Comparison of ENCODE assay signal across 13 cellular contexts in genomic region chr6:33784787-33785186, GRCh38. TPM values are rescaled to one million over a fixed set of nuclear protein-coding genes. Genes with fewer than 3 reads are reported as not detected.
A peak's percentile ranks its signal among the peaks of the same experiment; 100 is the strongest.
DNase-seq lines count a peak whose midpoint lies in the region; ATAC-seq and TF ChIP-seq lines count a peak whose summit lies in the region.
"Had no signal": no experiment of that assay in that cellular context is flagged by ENCODE, and none has a peak within 500 bp of the region (broad histone marks: within the 10 kb centered on the region; RNA-seq: fewer than 3 reads in every experiment).

No MANE protein-coding gene starts in this region.

- peak overlapping the region; percentile 41 for H3K27ac Mint-ChIP-seq in stimulated activated naive CD8-positive, alpha-beta T cell treated with anti-CD3 and anti-CD28 coated beads, Interleukin-15, Interleukin-2, amounts not matched to agents 100 ng/mL and 50 ng/mL, for 24 hours
- no peak overlapping the region for H3K27ac Mint-ChIP-seq in stimulated activated naive CD8-positive, alpha-beta T cell treated with anti-CD3 and anti-CD28 coated beads, Interleukin-15, amount 100 ng/mL, for 72 hours
- H3K27ac Mint-ChIP-seq in brain = peak overlapping the region in 4 of 5 experiments; percentile 62 to 98 (median 94)

- no peak overlapping the region for H3K4me3 Mint-ChIP-seq in stimulated activated naive CD8-positive, alpha-beta T cell treated with anti-CD3 and anti-CD28 coated beads, Interleukin-15, Interleukin-2, amounts not matched to agents 100 ng/mL and 50 ng/mL, for 24 hours
- no peak overlapping the region for H3K4me3 Mint-ChIP-seq in stimulated activated naive CD8-positive, alpha-beta T cell treated with anti-CD3 and anti-CD28 coated beads, Interleukin-15, amount 100 ng/mL, for 72 hours
- H3K4me3 Mint-ChIP-seq in brain = peak overlapping the region in 4 of 5 experiments; percentile 22 to 95 (median 70)

- no peaks in the 10 kb centered on the region for H3K27me3 Mint-ChIP-seq in stimulated activated naive CD8-positive, alpha-beta T cell treated with anti-CD3 and anti-CD28 coated beads, Interleukin-15, Interleukin-2, amounts not matched to agents 100 ng/mL and 50 ng/mL, for 24 hours
- no peaks in the 10 kb centered on the region for H3K27me3 Mint-ChIP-seq in stimulated activated naive CD8-positive, alpha-beta T cell treated with anti-CD3 and anti-CD28 coated beads, Interleukin-15, amount 100 ng/mL, for 72 hours
- peaks cover 4% of the 10 kb centered on the region for H3K27me3 Mint-ChIP-seq in brain

- peaks cover 56% of the 10 kb centered on the region for H3K36me3 Mint-ChIP-seq in stimulated activated naive CD8-positive, alpha-beta T cell treated with anti-CD3 and anti-CD28 coated beads, Interleukin-15, Interleukin-2, amounts not matched to agents 100 ng/mL and 50 ng/mL, for 24 hours (ENCODE audit: low read depth)
- H3K36me3 Mint-ChIP-seq in brain = peaks cover 35% of the 10 kb centered on the region

- no peak for DNase-seq in stimulated activated naive CD8-positive, alpha-beta T cell treated with anti-CD3 and anti-CD28 coated beads, Interleukin-15, amount 100 ng/mL, for 72 hours
- DNase-seq in middle frontal gyrus (ENCODE audit: extremely low spot score, low spot score) (peak; percentile 36), AML-193 (lab: John Stamatoyannopoulos, UW) (no peak), NCI-H2171 treated with DMSO at 0.1 percent for 48 hours (lab: John Stamatoyannopoulos, UW) (no peak), retina (no peak), cerebellar cortex (ENCODE audit: low spot score) (no peak)
- DNase-seq: activated CD4-positive, CD25-positive, alpha-beta regulatory T cell; IMR-90; NCI-H2107; NCI-H82 had no signal

- H3K4me1 Mint-ChIP-seq in stimulated activated naive CD8-positive, alpha-beta T cell treated with anti-CD3 and anti-CD28 coated beads, Interleukin-15, Interleukin-2, amounts not matched to agents 100 ng/mL and 50 ng/mL, for 24 hours (ENCODE audit: low read depth) = peaks cover 50% of the 10 kb centered on the region
- peaks cover 55% of the 10 kb centered on the region for H3K4me1 Mint-ChIP-seq in stimulated activated naive CD8-positive, alpha-beta T cell treated with anti-CD3 and anti-CD28 coated beads, Interleukin-15, amount 100 ng/mL, for 72 hours
- H3K4me1 Mint-ChIP-seq in brain = peaks cover 86% of the 10 kb centered on the region

- ATAC-seq in stimulated activated naive CD8-positive, alpha-beta T cell treated with anti-CD3 and anti-CD28 coated beads, Interleukin-15, amount 100 ng/mL, for 72 hours = no peak

- H3K9me3 Mint-ChIP-seq in stimulated activated naive CD8-positive, alpha-beta T cell treated with anti-CD3 and anti-CD28 coated beads, Interleukin-15, Interleukin-2, amounts not matched to agents 100 ng/mL and 50 ng/mL, for 24 hours = no peaks in the 10 kb centered on the region
- H3K9me3 Mint-ChIP-seq in stimulated activated naive CD8-positive, alpha-beta T cell treated with anti-CD3 and anti-CD28 coated beads, Interleukin-15, amount 100 ng/mL, for 72 hours = no peaks in the 10 kb centered on the region
- H3K9me3 Mint-ChIP-seq in brain = peaks cover 0 to 3% (median 0%) of the 10 kb centered on the region in 5 experiments

- TF ChIP-seq CTCF in brain (conservative IDR thresholded peaks at IDR 0.05) = no peak

RNA-seq across cellular contexts. Expression of gene LEMD2, which starts 4.1 kb away (rescaled TPM):
- 49.4 TPM for polyA plus RNA-seq in brain (ENCODE audit: insufficient read depth, low read depth, low replicate concordance)

RNA-seq across cellular contexts. Expression of gene MLN, which starts 19.0 kb away (rescaled TPM):
- not detected for polyA plus RNA-seq in brain (ENCODE audit: insufficient read depth, low read depth, low replicate concordance)
- polyA plus RNA-seq: esophagus, IMR-90 had no signal

RNA-seq across cellular contexts. Expression of gene IP6K3, which starts 38.1 kb away (rescaled TPM):
- polyA plus RNA-seq in brain (ENCODE audit: insufficient read depth, low read depth, low replicate concordance) = 6.4 TPM

Comparison
In these comparisons a context has a peak if more than half of its experiments do, and no peak if none do; other contexts are left out.
1. H3K27ac Mint-ChIP-seq: peak in stimulated activated naive CD8-positive, alpha-beta T cell treated with anti-CD3 and anti-CD28 coated beads, Interleukin-15, Interleukin-2, amounts not matched to agents 100 ng/mL and 50 ng/mL, for 24 hours (single experiment) and brain (4 of 5); none in stimulated activated naive CD8-positive, alpha-beta T cell treated with anti-CD3 and anti-CD28 coated beads, Interleukin-15, amount 100 ng/mL, for 72 hours (0 of 2).
2. H3K4me3 Mint-ChIP-seq: peak in brain (4 of 5); none in stimulated activated naive CD8-positive, alpha-beta T cell treated with anti-CD3 and anti-CD28 coated beads, Interleukin-15, Interleukin-2, amounts not matched to agents 100 ng/mL and 50 ng/mL, for 24 hours (single experiment) and stimulated activated naive CD8-positive, alpha-beta T cell treated with anti-CD3 and anti-CD28 coated beads, Interleukin-15, amount 100 ng/mL, for 72 hours (0 of 2).